Comparison of ENCODE assay signal across 1 cellular context in the genomic region with DNA sequence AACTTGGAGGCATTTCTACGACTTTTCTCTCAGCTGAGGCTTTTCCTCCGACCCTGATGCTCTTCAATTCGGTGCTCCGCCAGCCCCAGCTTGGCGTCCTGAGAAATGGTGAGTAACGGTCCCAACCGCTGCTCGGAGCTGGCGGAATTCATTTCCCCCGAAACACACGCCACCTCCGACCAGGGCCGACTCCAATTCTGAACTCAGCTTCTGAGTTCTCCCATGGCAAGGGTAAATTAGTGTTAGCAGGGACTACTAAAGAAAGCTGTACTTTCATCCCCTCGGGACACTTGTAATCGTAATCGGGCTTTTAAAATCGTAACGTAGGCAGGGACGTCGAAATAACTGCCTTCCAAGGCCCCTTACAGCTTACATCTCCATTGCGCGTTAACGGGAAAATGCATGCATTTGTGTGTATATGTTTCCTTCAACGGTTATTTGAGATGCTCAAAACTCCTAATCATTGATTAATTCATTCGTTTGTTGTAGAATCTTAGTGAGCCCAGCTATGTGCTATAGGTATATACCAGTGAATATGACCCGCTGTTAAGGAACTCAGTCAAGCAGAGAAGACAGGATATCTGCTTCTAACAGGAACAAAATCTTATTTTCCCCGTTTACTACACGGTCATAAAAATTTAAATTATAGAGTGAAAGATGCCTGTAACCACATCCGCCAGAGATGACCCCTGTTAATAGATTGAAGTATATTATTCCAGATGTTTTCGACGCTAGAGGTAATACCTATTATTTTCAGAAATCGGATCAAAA.
A peak's percentile ranks its signal among the peaks of the same experiment; 100 is the strongest.
TF ChIP-seq lines count a peak whose summit lies in the region.

No MANE protein-coding gene starts in this region.

TF ChIP-seq in WTC11, 78 proteins besides CTCF, POLR2A, EP300 and RAD21 (continued from another document):
- TF ChIP-seq, protein P1, sequence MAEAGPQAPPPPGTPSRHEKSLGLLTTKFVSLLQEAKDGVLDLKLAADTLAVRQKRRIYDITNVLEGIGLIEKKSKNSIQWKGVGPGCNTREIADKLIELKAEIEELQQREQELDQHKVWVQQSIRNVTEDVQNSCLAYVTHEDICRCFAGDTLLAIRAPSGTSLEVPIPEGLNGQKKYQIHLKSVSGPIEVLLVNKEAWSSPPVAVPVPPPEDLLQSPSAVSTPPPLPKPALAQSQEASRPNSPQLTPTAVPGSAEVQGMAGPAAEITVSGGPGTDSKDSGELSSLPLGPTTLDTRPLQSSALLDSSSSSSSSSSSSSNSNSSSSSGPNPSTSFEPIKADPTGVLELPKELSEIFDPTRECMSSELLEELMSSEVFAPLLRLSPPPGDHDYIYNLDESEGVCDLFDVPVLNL (CRISPR knock-in tag; IDR thresholded peaks at IDR 0.05; ENCODE audit: borderline replicate concordance, low read depth): 0 out of 2 replicates have a peak, but pooled peaks have one; percentile 1
- no peak for TF ChIP-seq PRRX2 (CRISPR knock-in tag; IDR thresholded peaks at IDR 0.05)
- TF ChIP-seq, protein P2, sequence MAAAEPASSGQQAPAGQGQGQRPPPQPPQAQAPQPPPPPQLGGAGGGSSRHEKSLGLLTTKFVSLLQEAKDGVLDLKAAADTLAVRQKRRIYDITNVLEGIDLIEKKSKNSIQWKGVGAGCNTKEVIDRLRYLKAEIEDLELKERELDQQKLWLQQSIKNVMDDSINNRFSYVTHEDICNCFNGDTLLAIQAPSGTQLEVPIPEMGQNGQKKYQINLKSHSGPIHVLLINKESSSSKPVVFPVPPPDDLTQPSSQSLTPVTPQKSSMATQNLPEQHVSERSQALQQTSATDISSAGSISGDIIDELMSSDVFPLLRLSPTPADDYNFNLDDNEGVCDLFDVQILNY (CRISPR knock-in tag; IDR thresholded peaks at IDR 0.05): 0 out of 2 replicates have a peak, but pooled peaks have one; percentile 54
